In genomic region chr11:112903310-112903709, GRCh38 we compare ENCODE assay signal across 17 cellular contexts. TPM values are rescaled to one million over a fixed set of nuclear protein-coding genes. Genes with fewer than 3 reads are reported as not detected.
DNase-seq lines count a peak whose midpoint lies in the region; TF ChIP-seq lines count a peak whose summit lies in the region.
"Had no signal": no experiment of that assay in that cellular context is flagged by ENCODE, and none has a peak within 500 bp of the region (broad histone marks: within the 10 kb centered on the region; RNA-seq: fewer than 3 reads in every experiment).

No MANE protein-coding gene starts in this region.

- no peak overlapping the region for H2AFZ ChIP-seq in mesenchymal stem cell (ENCODE audit: low read depth, low read length)

- 74% methylated on average over 4 of the region's 4 CpGs for WGBS in mesenchymal stem cell

- peaks cover 13% of the 10 kb centered on the region for H3K9me3 Mint-ChIP-seq in type B pancreatic cell

- H3K27ac ChIP-seq in mesenchymal stem cell (ENCODE audit: low read length, poor library complexity, severe bottlenecking), result no peak overlapping the region
- H3K27ac ChIP-seq: ascending aorta, thoracic aorta had no signal

- no peak overlapping the region for H3K9ac ChIP-seq in mesenchymal stem cell (ENCODE audit: low read length)

- H3K4me3 Mint-ChIP-seq in type B pancreatic cell, result no peak overlapping the region

- peaks cover 13% of the 10 kb centered on the region for H3K27me3 Mint-ChIP-seq in type B pancreatic cell

- H4K91ac ChIP-seq in mesenchymal stem cell (ENCODE audit: low read length), result no peak overlapping the region

- H3K36me3 ChIP-seq in mesenchymal stem cell (ENCODE audit: control insufficient read depth in 1 of 2, insufficient read depth in 2 of 2, low read depth in 1 of 2, low read length in 2 of 2), result no peaks in the 10 kb centered on the region
- H3K36me3 ChIP-seq: ascending aorta, thoracic aorta had no signal

- no peak overlapping the region for H3K4me2 ChIP-seq in mesenchymal stem cell (ENCODE audit: low read length, poor library complexity, severe bottlenecking)

- no peak overlapping the region for H2BK120ac ChIP-seq in mesenchymal stem cell (ENCODE audit: low read depth, low read length)

- no peak overlapping the region for H3K23ac ChIP-seq in mesenchymal stem cell (ENCODE audit: low read length in 2 of 2)

- H4K8ac ChIP-seq in mesenchymal stem cell (ENCODE audit: low read length), result no peak overlapping the region

- no peak overlapping the region for H2BK5ac ChIP-seq in mesenchymal stem cell (ENCODE audit: low read depth, low read length, poor library complexity, severe bottlenecking)

- H3K4me1 ChIP-seq in mesenchymal stem cell (ENCODE audit: control insufficient read depth, insufficient read depth, low read depth, low read length), result no peaks in the 10 kb centered on the region

- H2BK15ac ChIP-seq in mesenchymal stem cell (ENCODE audit: low read depth, poor library complexity, severe bottlenecking), result no peak overlapping the region

- no peak overlapping the region for H2AK5ac ChIP-seq in mesenchymal stem cell (ENCODE audit: low read length, severe bottlenecking)

- no peak for TF ChIP-seq CTCF in type B pancreatic cell (conservative IDR thresholded peaks at IDR 0.05)

- H3K79me1 ChIP-seq in mesenchymal stem cell (replicated peaks; ENCODE audit: low read length, poor library complexity, severe bottlenecking), result no peaks in the 10 kb centered on the region

- H2BK12ac ChIP-seq in mesenchymal stem cell (ENCODE audit: low read length in 2 of 2), result no peak overlapping the region

- peaks cover 0 to 22% of the 10 kb centered on the region in 2 experiments for H3K27me3 ChIP-seq in mesenchymal stem cell (ENCODE audit: control insufficient read depth in 1 of 2, insufficient read depth in 1 of 2, low read length in 2 of 2)
- H3K27me3 ChIP-seq: ascending aorta had no signal

- no peak overlapping the region for H3K4me3 ChIP-seq in mesenchymal stem cell (ENCODE audit: insufficient read depth in 1 of 2, low read depth in 1 of 2, low read length in 2 of 2)
- H3K4me3 ChIP-seq: ascending aorta, thoracic aorta had no signal

- DNase-seq in DMS79 treated with DMSO at 0.1 percent for 48 hours (lab: John Stamatoyannopoulos, UW) (peak; percentile 12), NCI-H69 (lab: John Stamatoyannopoulos, UW) (peak; percentile 77), globus pallidus (ENCODE audit: low spot score) (peak; percentile 97), renal cortical epithelial cell (ENCODE audit: low read depth) (peak; percentile 3), type B pancreatic cell (ENCODE audit: extremely low spot score, unreplicated experiment) (no peak), mesenchymal stem cell (no peak), OCI-M2 (lab: John Stamatoyannopoulos, UW; ENCODE audit: unreplicated experiment) (no peak)
- DNase-seq in central memory CD4-positive, alpha-beta T cell, result no peak
- DNase-seq: activated CD4-positive, alpha-beta T cell treated with anti-CD3 and anti-CD28 coated beads for 48 hours; activated CD8-positive, alpha-beta memory T cell treated with anti-CD3 and anti-CD28 coated beads, Interleukin-2, amount 50 U/mL, for 4 hours; activated gamma-delta T cell treated with Interleukin-2 at 50 U/mL for 16 hours; cortex of kidney; SIG-M5; stimulated activated CD4-positive, alpha-beta T cell treated with anti-CD3 and anti-CD28 coated beads, Interleukin-4, amount 100 ng/mL, for 1 hour; T-helper 9 cell had no signal

- H3K4ac ChIP-seq in mesenchymal stem cell (ENCODE audit: low read depth in 1 of 2, low read length in 2 of 2), result no peak overlapping the region

- H3K36me3 Mint-ChIP-seq in type B pancreatic cell, result peaks cover 3% of the 10 kb centered on the region

- no peak overlapping the region for H3K18ac ChIP-seq in mesenchymal stem cell (ENCODE audit: low read depth in 1 of 2, low read length in 2 of 2)

- no peaks in the 10 kb centered on the region for H3K9me3 ChIP-seq in mesenchymal stem cell (ENCODE audit: control insufficient read depth, low read length)
- H3K9me3 ChIP-seq: ascending aorta, thoracic aorta had no signal

- no peak overlapping the region for H3K14ac ChIP-seq in mesenchymal stem cell (ENCODE audit: low read length in 2 of 2)

- peaks cover 25% of the 10 kb centered on the region for H3K4me1 Mint-ChIP-seq in type B pancreatic cell (ENCODE audit: unreplicated experiment)

- H3K27ac Mint-ChIP-seq in type B pancreatic cell, result no peak overlapping the region

RNA-seq across cellular contexts. Expression of gene NCAM1, which starts 57.9 kb away (rescaled TPM):
- total RNA-seq in renal cortical epithelial cell (1.9 and 3.9 TPM in 2 replicates), type B pancreatic cell (ENCODE audit: low replicate concordance) (21.7 and 106 TPM in 2 replicates)
- polyA plus RNA-seq in mesenchymal stem cell (2013, experiment 1 of 2), result 14.3 TPM
- polyA plus RNA-seq in mesenchymal stem cell (2013, experiment 2 of 2), result 13.6 TPM

Comparison
In these comparisons a context has a peak if more than half of its experiments do, and no peak if none do; other contexts are left out.
1. DNase-seq: peak in DMS79 treated with DMSO at 0.1 percent for 48 hours (single experiment), NCI-H69 (single experiment), globus pallidus (single experiment) and renal cortical epithelial cell (single experiment); none in type B pancreatic cell (single experiment), mesenchymal stem cell (single experiment), central memory CD4-positive, alpha-beta T cell (single experiment) and OCI-M2 (single experiment).